ENCODE assay signal across 9 cellular contexts in the genomic region with DNA sequence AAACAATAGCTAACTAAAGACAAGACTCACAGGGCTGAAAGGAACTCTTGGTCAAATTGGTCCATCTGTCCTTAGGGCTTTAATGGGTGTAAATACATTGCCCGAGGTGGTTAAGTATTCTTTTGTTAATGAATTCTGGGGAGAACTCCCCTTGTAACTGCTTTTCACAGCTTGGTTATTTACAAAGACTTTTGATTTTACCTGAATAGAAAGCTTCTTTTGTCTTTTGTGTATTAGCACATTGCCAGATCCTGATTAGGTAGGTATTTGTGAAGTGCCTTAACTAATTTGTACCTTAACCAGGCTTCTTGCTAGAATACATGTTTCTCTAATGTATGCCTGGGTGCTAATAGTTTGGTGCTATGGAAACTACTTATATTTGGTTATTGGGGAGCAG. TPM values are rescaled to one million over a fixed set of nuclear protein-coding genes. Genes with fewer than 3 reads are reported as not detected.
DNase-seq lines count a peak whose midpoint lies in the region; ATAC-seq and TF ChIP-seq lines count a peak whose summit lies in the region.
"Had no signal": no experiment of that assay in that cellular context is flagged by ENCODE, and none has a peak within 500 bp of the region (broad histone marks: within the 10 kb centered on the region; RNA-seq: fewer than 3 reads in every experiment).

No MANE protein-coding gene starts in this region.

- H3K4me1 ChIP-seq in GM23338 (ENCODE audit: insufficient read depth), result peaks cover 18% of the 10 kb centered on the region
- peaks cover 73% of the 10 kb centered on the region for H3K4me1 ChIP-seq in RWPE2 (ENCODE audit: insufficient read depth, poor library complexity, severe bottlenecking)
- peaks cover 76% of the 10 kb centered on the region for H3K4me1 ChIP-seq in psoas muscle

- no peaks in the 10 kb centered on the region for H3K27me3 ChIP-seq in GM23338 (ENCODE audit: insufficient read depth)
- no peaks in the 10 kb centered on the region for H3K27me3 ChIP-seq in RWPE2 (ENCODE audit: insufficient read depth, poor library complexity, severe bottlenecking)
- H3K27me3 ChIP-seq in psoas muscle (ENCODE audit: insufficient read depth in 3 of 3, low read length in 2 of 3), result no peaks in the 10 kb centered on the region

- H3K27ac Mint-ChIP-seq in GM23338, result no peak overlapping the region

- H3K27ac ChIP-seq in GM23338 (ENCODE audit: low read depth) (no peak overlapping the region), RWPE2 (ENCODE audit: poor library complexity, severe bottlenecking) (peak overlapping the region; percentile 86), psoas muscle (peak overlapping the region; percentile 95)

- 47 to 69% (median 66%) methylated on average over 1 of the region's 1 CpG for WGBS in psoas muscle, 3 donors

- H3K4me3 ChIP-seq in GM23338 (no peak overlapping the region), RWPE2 (ENCODE audit: severe bottlenecking) (no peak overlapping the region), epithelial cell of proximal tubule (ENCODE audit: low read depth, low read length) (peak overlapping the region; percentile 3), psoas muscle (peak overlapping the region; percentile 1)

- intact Hi-C loops in psoas muscle (cut with DNase I), result no loop called here

- no peak overlapping the region; the same call in 2 of the 3 replicates for H3K4me3 Mint-ChIP-seq in GM23338

- H3K9me3 ChIP-seq in RWPE2 (ENCODE audit: severe bottlenecking) (no peaks in the 10 kb centered on the region), psoas muscle (no peaks in the 10 kb centered on the region)

- H3K36me3 ChIP-seq in GM23338 (ENCODE audit: insufficient read depth) (no peaks in the 10 kb centered on the region), RWPE2 (ENCODE audit: low read depth) (peaks cover 84% of the 10 kb centered on the region), psoas muscle (ENCODE audit: insufficient read depth in 1 of 2, low read depth in 1 of 2) (no peaks in the 10 kb centered on the region)

- TF ChIP-seq CTCF in GM23338 (conservative IDR thresholded peaks at IDR 0.05; ENCODE audit: low read depth in 2 of 2) (no peak), RWPE2 (IDR thresholded peaks at IDR 0.05; ENCODE audit: poor library complexity, severe bottlenecking) (no peak), epithelial cell of proximal tubule (conservative IDR thresholded peaks at IDR 0.05; ENCODE audit: low read depth, low read length) (no peak), psoas muscle (IDR thresholded peaks at IDR 0.05) (no peak)

- H3K79me2 ChIP-seq in GM23338 (replicated peaks; ENCODE audit: insufficient read depth), result peaks cover 87% of the 10 kb centered on the region

- ATAC-seq in GM23338, result peak; percentile 69
- 0 out of 3 replicates have a peak, but pooled peaks have one; percentile 2 for ATAC-seq in RWPE2 (ENCODE audit: low read depth)
- ATAC-seq in psoas muscle, result no peak

- no peak overlapping the region for H3K4me2 ChIP-seq in GM23338

- DNase-seq in GM23338 (ENCODE audit: low spot score), result peak; percentile 78
- DNase-seq in RWPE2 (ENCODE audit: low spot score), result no peak
- DNase-seq in epithelial cell of proximal tubule (ENCODE audit: low read depth), result no peak
- DNase-seq in psoas muscle, result no peak
- no peak for DNase-seq in A172 (ENCODE audit: low spot score)
- no peak for DNase-seq in stimulated activated CD4-positive, alpha-beta T cell treated with anti-CD3 and anti-CD28 coated beads, Interleukin-1b, Interleukin-23, amount 100 ng/mL, for 48 hours
- no peak for DNase-seq in NCI-H446 treated with DMSO at 0.1 percent for 48 hours (lab: John Stamatoyannopoulos, UW)
- no peak for DNase-seq in cerebellar nuclear complex (lab: John Stamatoyannopoulos, UW)
- DNase-seq: NCI-H1048 had no signal

- H3F3A ChIP-seq in GM23338 (replicated peaks; ENCODE audit: low read depth), result no peaks in the 10 kb centered on the region; the same call in 1 of the 2 replicates

- H3K27me3 Mint-ChIP-seq in GM23338 (ENCODE audit: insufficient read depth, low read depth, poor library complexity), result peaks cover 19% of the 10 kb centered on the region

- peaks cover 30% of the 10 kb centered on the region for H4K20me1 ChIP-seq in GM23338 (replicated peaks; ENCODE audit: insufficient read depth)

- H3K36me3 Mint-ChIP-seq in GM23338 (ENCODE audit: low read depth), result peaks cover 34% of the 10 kb centered on the region; the same call in 2 of the 3 replicates

- H3K9me2 ChIP-seq in GM23338 (ENCODE audit: insufficient read depth), result no peaks in the 10 kb centered on the region

- H3K9me3 Mint-ChIP-seq in GM23338, result no peaks in the 10 kb centered on the region

- peaks cover 70% of the 10 kb centered on the region for H3K4me1 Mint-ChIP-seq in GM23338

- H2AFZ ChIP-seq in GM23338, result no peak overlapping the region

TF ChIP-seq in GM23338, 12 proteins besides CTCF, POLR2A, EP300 and RAD21:
- TF ChIP-seq NANOG (IDR thresholded peaks at IDR 0.05; ENCODE audit: borderline replicate concordance) (peak; percentile 74), POLR2AphosphoS5 (IDR thresholded peaks at IDR 0.05; ENCODE audit: low read depth) (peak; percentile 36; the same call in 1 of the 2 replicates), ETS1 (IDR thresholded peaks at IDR 0.05) (no peak)

RNA-seq across cellular contexts. Expression of gene CHD2, which starts 14.0 kb away (rescaled TPM):
- 108 and 119 TPM in 2 replicates for total RNA-seq in GM23338 (2014; rRNA removed; shearing (Covaris generic))
- polyA plus RNA-seq in GM23338 (2016; fragmentation: Nextera tagmentation; extraction: Ambion mirVana) (112 and 130 TPM in 2 replicates), psoas muscle (10 to 100 TPM; 11.1 to 37.5 (median 12.9) TPM)
- total RNA-seq in epithelial cell of proximal tubule (19.5 and 26.5 TPM in 2 replicates), psoas muscle (10 to 100 TPM; 40.9 to 53.0 (median 49.4) TPM)
- 21.2 and 22.8 TPM in 2 replicates for total RNA-seq in A172 (2014; rRNA removed; shearing (Covaris generic))

Comparison
In these comparisons a context has a peak if more than half of its experiments do, and no peak if none do; other contexts are left out.
1. ATAC-seq: peak in GM23338 (single experiment) and RWPE2 (single experiment); none in psoas muscle (0 of 4).
2. H3K4me3 ChIP-seq: peak in epithelial cell of proximal tubule (single experiment) and psoas muscle (single experiment); none in GM23338 (single experiment) and RWPE2 (single experiment).